Comparison of ENCODE assay signal across 1 cellular context in the genomic region with DNA sequence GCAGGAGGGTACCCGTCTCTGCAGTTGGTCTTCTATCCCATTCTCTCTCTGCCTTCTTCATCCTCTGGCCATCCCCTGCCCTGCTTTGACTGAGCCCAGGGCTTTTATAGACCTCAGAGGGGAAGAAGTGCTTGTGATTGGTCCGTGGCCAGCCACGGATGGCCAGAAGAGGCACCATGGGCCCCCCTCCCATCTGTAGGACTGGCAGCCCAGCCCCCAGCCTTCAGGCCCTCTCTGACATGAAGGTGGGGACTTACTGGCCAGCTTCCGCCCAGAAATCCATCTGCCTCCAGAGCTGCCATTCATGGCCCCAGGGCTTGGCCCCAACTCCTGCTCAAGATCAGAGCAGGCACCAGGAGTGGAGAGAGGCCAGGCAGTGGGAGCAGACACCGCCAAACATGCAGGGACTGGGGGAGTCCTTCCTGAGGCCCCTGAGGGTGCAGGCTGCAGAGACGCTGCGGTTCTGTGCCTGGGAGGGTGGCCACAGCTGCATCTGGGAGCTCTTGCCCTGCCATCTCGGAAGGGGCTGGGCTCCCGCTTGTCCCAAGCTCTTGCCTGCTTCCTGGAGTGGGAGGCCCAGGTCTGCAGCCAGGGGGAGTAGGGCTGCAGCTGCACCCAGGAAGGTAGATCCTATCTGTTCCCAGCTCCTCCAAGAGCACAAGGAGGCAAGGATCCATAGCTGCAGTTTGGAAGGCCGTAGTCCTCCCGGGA.
TF ChIP-seq lines count a peak whose summit lies in the region.

No MANE protein-coding gene starts in this region.

TF ChIP-seq in WTC11, 78 proteins besides CTCF, POLR2A, EP300 and RAD21 (continued from another document):
- TF ChIP-seq, protein P1, sequence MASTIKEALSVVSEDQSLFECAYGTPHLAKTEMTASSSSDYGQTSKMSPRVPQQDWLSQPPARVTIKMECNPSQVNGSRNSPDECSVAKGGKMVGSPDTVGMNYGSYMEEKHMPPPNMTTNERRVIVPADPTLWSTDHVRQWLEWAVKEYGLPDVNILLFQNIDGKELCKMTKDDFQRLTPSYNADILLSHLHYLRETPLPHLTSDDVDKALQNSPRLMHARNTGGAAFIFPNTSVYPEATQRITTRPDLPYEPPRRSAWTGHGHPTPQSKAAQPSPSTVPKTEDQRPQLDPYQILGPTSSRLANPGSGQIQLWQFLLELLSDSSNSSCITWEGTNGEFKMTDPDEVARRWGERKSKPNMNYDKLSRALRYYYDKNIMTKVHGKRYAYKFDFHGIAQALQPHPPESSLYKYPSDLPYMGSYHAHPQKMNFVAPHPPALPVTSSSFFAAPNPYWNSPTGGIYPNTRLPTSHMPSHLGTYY (CRISPR knock-in tag; IDR thresholded peaks at IDR 0.05): no peak
- TF ChIP-seq NR1H2 (CRISPR knock-in tag; IDR thresholded peaks at IDR 0.05) (no peak), MXD4 (CRISPR knock-in tag; IDR thresholded peaks at IDR 0.05; ENCODE audit: borderline replicate concordance) (no peak), ELF4 (CRISPR knock-in tag; IDR thresholded peaks at IDR 0.05; ENCODE audit: low read depth) (no peak), TEAD1 (CRISPR knock-in tag; IDR thresholded peaks at IDR 0.05) (no peak), RELA (CRISPR knock-in tag; IDR thresholded peaks at IDR 0.05; ENCODE audit: borderline replicate concordance) (no peak), ZNF138 (CRISPR knock-in tag; conservative IDR thresholded peaks at IDR 0.05) (no peak), RORB (CRISPR knock-in tag; IDR thresholded peaks at IDR 0.05) (no peak), GABPB1 (CRISPR knock-in tag; IDR thresholded peaks at IDR 0.05) (no peak), TCF7 (CRISPR knock-in tag; IDR thresholded peaks at IDR 0.05; ENCODE audit: low read depth) (no peak), KAT7 (CRISPR knock-in tag; IDR thresholded peaks at IDR 0.05; ENCODE audit: borderline replicate concordance) (no peak)
- TF ChIP-seq, protein P2, sequence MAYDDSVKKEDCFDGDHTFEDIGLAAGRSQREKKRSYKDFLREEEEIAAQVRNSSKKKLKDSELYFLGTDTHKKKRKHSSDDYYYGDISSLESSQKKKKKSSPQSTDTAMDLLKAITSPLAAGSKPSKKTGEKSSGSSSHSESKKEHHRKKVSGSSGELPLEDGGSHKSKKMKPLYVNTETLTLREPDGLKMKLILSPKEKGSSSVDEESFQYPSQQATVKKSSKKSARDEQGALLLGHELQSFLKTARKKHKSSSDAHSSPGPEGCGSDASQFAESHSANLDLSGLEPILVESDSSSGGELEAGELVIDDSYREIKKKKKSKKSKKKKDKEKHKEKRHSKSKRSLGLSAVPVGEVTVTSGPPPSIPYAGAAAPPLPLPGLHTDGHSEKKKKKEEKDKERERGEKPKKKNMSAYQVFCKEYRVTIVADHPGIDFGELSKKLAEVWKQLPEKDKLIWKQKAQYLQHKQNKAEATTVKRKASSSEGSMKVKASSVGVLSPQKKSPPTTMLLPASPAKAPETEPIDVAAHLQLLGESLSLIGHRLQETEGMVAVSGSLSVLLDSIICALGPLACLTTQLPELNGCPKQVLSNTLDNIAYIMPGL (CRISPR knock-in tag; IDR thresholded peaks at IDR 0.05): no peak
- TF ChIP-seq, protein P3, sequence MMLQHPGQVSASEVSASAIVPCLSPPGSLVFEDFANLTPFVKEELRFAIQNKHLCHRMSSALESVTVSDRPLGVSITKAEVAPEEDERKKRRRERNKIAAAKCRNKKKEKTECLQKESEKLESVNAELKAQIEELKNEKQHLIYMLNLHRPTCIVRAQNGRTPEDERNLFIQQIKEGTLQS (CRISPR knock-in tag; conservative IDR thresholded peaks at IDR 0.05): no peak
- TF ChIP-seq, protein P4, sequence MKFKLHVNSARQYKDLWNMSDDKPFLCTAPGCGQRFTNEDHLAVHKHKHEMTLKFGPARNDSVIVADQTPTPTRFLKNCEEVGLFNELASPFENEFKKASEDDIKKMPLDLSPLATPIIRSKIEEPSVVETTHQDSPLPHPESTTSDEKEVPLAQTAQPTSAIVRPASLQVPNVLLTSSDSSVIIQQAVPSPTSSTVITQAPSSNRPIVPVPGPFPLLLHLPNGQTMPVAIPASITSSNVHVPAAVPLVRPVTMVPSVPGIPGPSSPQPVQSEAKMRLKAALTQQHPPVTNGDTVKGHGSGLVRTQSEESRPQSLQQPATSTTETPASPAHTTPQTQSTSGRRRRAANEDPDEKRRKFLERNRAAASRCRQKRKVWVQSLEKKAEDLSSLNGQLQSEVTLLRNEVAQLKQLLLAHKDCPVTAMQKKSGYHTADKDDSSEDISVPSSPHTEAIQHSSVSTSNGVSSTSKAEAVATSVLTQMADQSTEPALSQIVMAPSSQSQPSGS (CRISPR knock-in tag; IDR thresholded peaks at IDR 0.05; ENCODE audit: borderline replicate concordance, low read depth): no peak
- TF ChIP-seq, protein P5, sequence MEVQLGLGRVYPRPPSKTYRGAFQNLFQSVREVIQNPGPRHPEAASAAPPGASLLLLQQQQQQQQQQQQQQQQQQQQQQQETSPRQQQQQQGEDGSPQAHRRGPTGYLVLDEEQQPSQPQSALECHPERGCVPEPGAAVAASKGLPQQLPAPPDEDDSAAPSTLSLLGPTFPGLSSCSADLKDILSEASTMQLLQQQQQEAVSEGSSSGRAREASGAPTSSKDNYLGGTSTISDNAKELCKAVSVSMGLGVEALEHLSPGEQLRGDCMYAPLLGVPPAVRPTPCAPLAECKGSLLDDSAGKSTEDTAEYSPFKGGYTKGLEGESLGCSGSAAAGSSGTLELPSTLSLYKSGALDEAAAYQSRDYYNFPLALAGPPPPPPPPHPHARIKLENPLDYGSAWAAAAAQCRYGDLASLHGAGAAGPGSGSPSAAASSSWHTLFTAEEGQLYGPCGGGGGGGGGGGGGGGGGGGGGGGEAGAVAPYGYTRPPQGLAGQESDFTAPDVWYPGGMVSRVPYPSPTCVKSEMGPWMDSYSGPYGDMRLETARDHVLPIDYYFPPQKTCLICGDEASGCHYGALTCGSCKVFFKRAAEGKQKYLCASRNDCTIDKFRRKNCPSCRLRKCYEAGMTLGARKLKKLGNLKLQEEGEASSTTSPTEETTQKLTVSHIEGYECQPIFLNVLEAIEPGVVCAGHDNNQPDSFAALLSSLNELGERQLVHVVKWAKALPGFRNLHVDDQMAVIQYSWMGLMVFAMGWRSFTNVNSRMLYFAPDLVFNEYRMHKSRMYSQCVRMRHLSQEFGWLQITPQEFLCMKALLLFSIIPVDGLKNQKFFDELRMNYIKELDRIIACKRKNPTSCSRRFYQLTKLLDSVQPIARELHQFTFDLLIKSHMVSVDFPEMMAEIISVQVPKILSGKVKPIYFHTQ (CRISPR knock-in tag; IDR thresholded peaks at IDR 0.05): no peak
